8 cellular contexts compared by ENCODE assay signal in the genomic region with DNA sequence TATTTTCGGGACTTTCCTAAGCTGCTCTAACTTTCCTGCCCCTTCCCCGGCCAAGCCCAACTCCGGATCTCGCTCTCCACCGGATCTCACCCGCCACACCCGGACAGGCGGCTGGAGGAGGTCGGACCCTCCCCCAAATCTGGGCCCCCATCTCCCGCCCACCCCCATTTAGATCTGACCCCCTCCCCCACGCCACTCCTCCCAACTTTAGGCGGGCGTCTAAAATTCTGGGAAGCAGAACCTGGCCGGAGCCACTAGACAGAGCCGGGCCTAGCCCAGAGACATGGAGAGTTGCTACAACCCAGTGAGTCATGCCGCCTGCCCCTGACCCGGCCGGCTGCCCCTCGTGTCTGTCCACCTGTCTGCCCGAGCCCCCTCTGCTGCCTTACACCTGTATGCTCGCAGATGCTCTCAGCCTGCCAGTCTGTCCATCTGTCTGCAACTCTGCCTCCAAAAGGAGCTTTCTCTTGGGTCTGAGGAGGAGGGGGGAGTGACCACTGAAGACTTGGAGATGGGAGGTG. TPM values are rescaled to one million over a fixed set of nuclear protein-coding genes. Genes with fewer than 3 reads are reported as not detected.
DNase-seq lines count a peak whose midpoint lies in the region; ATAC-seq, FAIRE-seq and TF ChIP-seq lines count a peak whose summit lies in the region.

NFKB2 (plus strand) TSS at position 29 of the 521 bp plus-strand sequence; CDS start at position 284, 255 bp downstream.

- CTCF ChIA-PET in A549 (lab: Yijun Ruan, JAX): interaction anchor here (1.0 to 16.2 kb wide), 9 partner anchors 9 to 227 kb away, joined by 3 to 450 read pairs (median 75); partner anchors contain the start of genes CUEDC2, ELOVL3, FBXL15 and PITX3

- intact Hi-C loops in left lung (cut with DNase I): loop anchor here in 1 of 2 donors (10.0 kb wide), 1 partner anchor 199 kb away; no protein-coding TSS in a partner anchor

- peak within 1 kb of the TSS; percentile 98 for H3K4me2 ChIP-seq in A549

- in situ Hi-C loops in brain microvascular endothelial cell (cut with HindIII; ENCODE audit: low pct_ligation_motif_present, low sequenced_read_pairs): no loop called here

- H3K9me3 ChIP-seq in A549: no peaks in the 10 kb centered on the region
- no peaks in the 10 kb centered on the region for H3K9me3 ChIP-seq in HUES64 (ENCODE audit: insufficient read depth, low read depth, low read length)
- H3K9me3 ChIP-seq in left lung: no peaks in the 10 kb centered on the region
- H3K9me3 ChIP-seq in thoracic aorta: no peaks in the 10 kb centered on the region

- H3K27ac ChIP-seq in A549 (peak within 1 kb of the TSS; percentile 68 to 91), HUES64 (ENCODE audit: low read depth, low read length) (no peak within 1 kb of the TSS; the same call in 1 of the 2 replicates), brain microvascular endothelial cell (peak within 1 kb of the TSS; percentile 96), left lung (peak within 1 kb of the TSS; percentile 96), thoracic aorta (peak within 1 kb of the TSS; percentile 92 to 96)

- TF ChIP-seq CTCF in A549 (IDR thresholded peaks at IDR 0.05) (no peak), brain microvascular endothelial cell (IDR thresholded peaks at IDR 0.05; ENCODE audit: low read depth, low read length, missing control alignments) (no peak), left lung (IDR thresholded peaks at IDR 0.05) (no peak), thoracic aorta (IDR thresholded peaks at IDR 0.05) (no peak)

- no peak for FAIRE-seq in A549 (lab: Jason Lieb, UNC)
- FAIRE-seq in GM19239 (lab: Jason Lieb, UNC): no peak

- DNase-seq in A549 (ENCODE audit: low read depth in 1 of 2, low spot score in 1 of 2): no peak
- no peak for DNase-seq in brain microvascular endothelial cell
- DNase-seq in left lung: peak; percentile 65 to 82
- peak; percentile 40 for DNase-seq in thoracic aorta (ENCODE audit: low spot score)
- no peak for DNase-seq in activated gamma-delta T cell treated with Interleukin-2 at 50 U/mL for 16 hours
- no peak for DNase-seq in stimulated activated CD4-positive, alpha-beta T cell treated with anti-CD3 and anti-CD28 coated beads, Interleukin-2, amount 100 ng/mL, for 48 hours
- no peak for DNase-seq in GM19239 (ENCODE audit: insufficient read length, low spot score)

- no peak for TF ChIP-seq EP300 in A549 (IDR thresholded peaks at IDR 0.05)

- ATAC-seq in A549 (peak; percentile 2; a peak in 3 of 6 replicates), left lung (peak; percentile 0), thoracic aorta (ENCODE audit: insufficient number of reproducible peaks, low FRiP score, low read depth) (no peak)

- no peak for TF ChIP-seq POLR2A in A549 (IDR thresholded peaks at IDR 0.05; ENCODE audit: low read length)

- H3K4me1 ChIP-seq in A549: peaks cover 27% of the 10 kb centered on the region; the same call in 2 of the 3 replicates
- H3K4me1 ChIP-seq in HUES64 (ENCODE audit: insufficient read depth, low read length): peaks cover 17% of the 10 kb centered on the region; the same call in 1 of the 2 replicates
- peaks cover 13 to 57% of the 10 kb centered on the region in 2 donors for H3K4me1 ChIP-seq in left lung
- peaks cover 15 to 34% of the 10 kb centered on the region in 2 donors for H3K4me1 ChIP-seq in thoracic aorta (ENCODE audit: control insufficient read depth in 1 of 2, low read depth in 2 of 2)

- peaks cover 44% of the 10 kb centered on the region for H3K27me3 ChIP-seq in HUES64 (ENCODE audit: insufficient read depth, low read length)
- H3K27me3 ChIP-seq in brain microvascular endothelial cell (replicated peaks): no peaks in the 10 kb centered on the region
- no peaks in the 10 kb centered on the region for H3K27me3 ChIP-seq in left lung
- no peaks in the 10 kb centered on the region for H3K27me3 ChIP-seq in thoracic aorta (replicated peaks; ENCODE audit: insufficient read depth)

- no peak for TF ChIP-seq RAD21 in A549 (conservative IDR thresholded peaks at IDR 0.05 in 1 of 2, IDR thresholded peaks at IDR 0.05 in 1 of 2)

- peak within 1 kb of the TSS; percentile 65 for H3K9ac ChIP-seq in HUES64 (ENCODE audit: low read depth, low read length)

- POLR2A ChIA-PET in A549 (lab: Yijun Ruan, JAX): interaction anchor here (0.6 to 2.0 kb wide), 9 partner anchors 9 to 188 kb away, joined by 3 to 6 read pairs (median 3); partner anchors contain the start of genes CUEDC2, FBXL15 and GBF1

- H3K4me3 ChIP-seq in A549 (peak within 1 kb of the TSS; percentile 56), HUES64 (ENCODE audit: low read length) (peak within 1 kb of the TSS; percentile 74), brain microvascular endothelial cell (ENCODE audit: low read depth, low read length) (peak within 1 kb of the TSS; percentile 73), left lung (peak within 1 kb of the TSS; percentile 44 to 72), thoracic aorta (peak within 1 kb of the TSS; percentile 87)

- 0 out of 2 replicates have a peak, but pooled peaks cover 4% of the 10 kb centered on the region for H3K36me3 ChIP-seq in HUES64 (ENCODE audit: insufficient read depth, low read length)
- peaks cover 12% of the 10 kb centered on the region for H3K36me3 ChIP-seq in brain microvascular endothelial cell (replicated peaks)
- H3K36me3 ChIP-seq in left lung: peaks cover 0 to 37% of the 10 kb centered on the region in 2 donors
- no peaks in the 10 kb centered on the region for H3K36me3 ChIP-seq in thoracic aorta

- 0% methylated on average over 14 of the region's 21 CpGs for WGBS in A549 (ENCODE audit: missing lambda C conversion rate)
- WGBS in HUES64: 2% methylated on average over 20 of the region's 21 CpGs

TF ChIP-seq in A549, 52 proteins besides CTCF, POLR2A, EP300 and RAD21:
- TF ChIP-seq TFCP2L1 (CRISPR knock-in tag; IDR thresholded peaks at IDR 0.05) (peak; percentile 62; the same call in 1 of the 2 replicates), JUN (IDR thresholded peaks at IDR 0.05) (peak in 1 of 2 experiments; percentile 59; a peak in 1 of 5 replicates), FOSL2 (IDR thresholded peaks at IDR 0.05) (no peak), FOSL2 (CRISPR knock-in tag; IDR thresholded peaks at IDR 0.05) (peak; percentile 66), NR3C1 (IDR thresholded peaks at IDR 0.05) (no peak), GATA3 (IDR thresholded peaks at IDR 0.05; ENCODE audit: borderline replicate concordance) (no peak; the same call in 1 of the 2 replicates), MYC (IDR thresholded peaks at IDR 0.05; ENCODE audit: borderline replicate concordance, low read length) (peak; percentile 42; the same call in 1 of the 2 replicates)

RNA-seq across cellular contexts. Expression of gene NFKB2, which starts in this region (rescaled TPM):
- polyA plus RNA-seq in A549 (2011; rRNA removed) (20.5 and 27.6 TPM in 2 replicates), A549 (2017; fragmentation: RNase III; extraction: RNeasy Plus Mini Kit Qiagen cat#74134 plus additional on column Dnase treatment) (35.7 to 63.6 TPM (median 36.6 TPM) in 3 replicates)
- 61.3 and 70.0 TPM in 2 replicates for polyA plus RNA-seq in A549 (2012; cell fraction: cytosol; rRNA removed)
- 218 and 281 TPM in 2 replicates for polyA plus RNA-seq in A549 (2012; cell fraction: nucleus; rRNA removed)
- 16.0 and 17.9 TPM in 2 replicates for polyA minus RNA-seq in A549 (2011; rRNA and poly(A)+ RNA removed)
- 11.4 TPM for polyA plus RNA-seq in HUES64 (2013, experiment 1 of 2)
- polyA plus RNA-seq in HUES64 (2013, experiment 2 of 2): 16.7 TPM
- total RNA-seq in left lung (10 to 100 TPM; 37.0 to 50.2 TPM), thoracic aorta (10 to 100 TPM; 26.8 to 40.9 TPM)

Comparison
In these comparisons a context has a peak if more than half of its experiments do, and no peak if none do; other contexts are left out.
1. DNase-seq: peak in left lung (2 of 2) and thoracic aorta (single experiment); none in A549 (0 of 2), brain microvascular endothelial cell (single experiment), activated gamma-delta T cell treated with Interleukin-2 at 50 U/mL for 16 hours (single experiment), stimulated activated CD4-positive, alpha-beta T cell treated with anti-CD3 and anti-CD28 coated beads, Interleukin-2, amount 100 ng/mL, for 48 hours (0 of 2) and GM19239 (single experiment).
2. Peak in every context shown above with its lines, with median percentiles within 50 percentile points of each other: H3K4me3 ChIP-seq.